In the genomic region with DNA sequence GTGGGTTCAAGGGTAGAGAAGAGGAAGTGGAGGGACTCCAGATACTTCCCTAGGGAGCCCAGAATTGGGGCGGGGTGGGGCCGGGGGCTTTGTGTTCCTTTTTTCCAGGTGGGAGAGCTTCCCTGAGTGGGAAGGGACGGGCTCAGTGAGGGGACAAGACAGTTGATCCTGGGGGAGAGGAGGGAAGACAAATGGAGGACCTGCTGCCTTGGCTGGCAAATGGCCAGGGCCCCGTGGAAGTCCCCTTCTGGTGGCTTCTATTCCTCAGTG, we compare ENCODE assay signal across 9 cellular contexts. TPM values are rescaled to one million over a fixed set of nuclear protein-coding genes. Genes with fewer than 3 reads are reported as not detected.
DNase-seq lines count a peak whose midpoint lies in the region; ATAC-seq and TF ChIP-seq lines count a peak whose summit lies in the region.
"Had no signal": no experiment of that assay in that cellular context is flagged by ENCODE, and none has a peak within 500 bp of the region (broad histone marks: within the 10 kb centered on the region; RNA-seq: fewer than 3 reads in every experiment).

No MANE protein-coding gene starts in this region.

- 39 to 56% methylated on average over 4 of the region's 4 CpGs for WGBS in sigmoid colon, 2 donors

- POLR2A ChIA-PET in Caco-2 (lab: Charles Lee) = no interaction called here

- no peaks in the 10 kb centered on the region for H3K27me3 Mint-ChIP-seq in Caco-2 (ENCODE audit: insufficient read depth, unreplicated experiment)
- H3K27me3 Mint-ChIP-seq in dendritic cell treated with granulocyte-macrophage colony-stimulating factor and Interleukin-4, amounts not matched to agents 40 ng/mL and 50 ng/mL, for 4 days = no peaks in the 10 kb centered on the region

- H3K4me3 ChIP-seq in Caco-2 (ENCODE audit: low read depth, low read length) (no peak overlapping the region), sigmoid colon (peak overlapping the region in 1 of 4 donors; percentile 81)

- no peaks in the 10 kb centered on the region for H3K9me3 ChIP-seq in Caco-2
- H3K9me3 ChIP-seq in sigmoid colon = no peaks in the 10 kb centered on the region

- peak in 1 of 2 experiments; percentile 33 for DNase-seq in Caco-2
- DNase-seq in T-helper 9 cell = peak; percentile 59
- peak; percentile 80 for DNase-seq in sigmoid colon
- DNase-seq in superior temporal gyrus (ENCODE audit: extremely low spot score) = no peak
- DNase-seq in NCI-H1105 treated with DMSO at 0.1 percent for 48 hours (lab: John Stamatoyannopoulos, UW) = no peak
- DNase-seq: NCI-H748 treated with DMSO at 0.1 percent for 48 hours had no signal

- TF ChIP-seq CTCF in Caco-2 (IDR thresholded peaks at IDR 0.05; ENCODE audit: insufficient read depth in 1 of 2, low read depth in 1 of 2, low read length in 1 of 2, severe bottlenecking in 1 of 2, unreplicated experiment in 1 of 2) (no peak), sigmoid colon (IDR thresholded peaks at IDR 0.05) (no peak)

- TF ChIP-seq POLR2A in sigmoid colon (IDR thresholded peaks at IDR 0.05) = no peak

- H3K4me3 Mint-ChIP-seq in Caco-2 (ENCODE audit: unreplicated experiment) = peak overlapping the region; percentile 74
- peak overlapping the region; percentile 98 for H3K4me3 Mint-ChIP-seq in dendritic cell treated with granulocyte-macrophage colony-stimulating factor and Interleukin-4, amounts not matched to agents 40 ng/mL and 50 ng/mL, for 4 days

- peaks cover 14% of the 10 kb centered on the region for H3K36me3 ChIP-seq in Caco-2 (ENCODE audit: control insufficient read depth, insufficient read depth, low read length)
- H3K36me3 ChIP-seq in sigmoid colon = peaks cover 0 to 30% (median 14%) of the 10 kb centered on the region in 4 donors

- intact Hi-C loops in Caco-2 (cut with micrococcal nuclease; ENCODE audit: unreplicated experiment) (no loop called here), sigmoid colon (cut with DNase I) (no loop called here)
- intact Hi-C loops in dendritic cell treated with granulocyte-macrophage colony-stimulating factor and Interleukin-4, amounts not matched to agents 40 ng/mL and 50 ng/mL, for 4 days (cut with micrococcal nuclease) = no loop called here

- H3K27ac Mint-ChIP-seq in Caco-2 (ENCODE audit: unreplicated experiment) = no peak overlapping the region
- peak overlapping the region; percentile 90 for H3K27ac Mint-ChIP-seq in dendritic cell treated with granulocyte-macrophage colony-stimulating factor and Interleukin-4, amounts not matched to agents 40 ng/mL and 50 ng/mL, for 4 days

- no peaks in the 10 kb centered on the region for H3K27me3 ChIP-seq in Caco-2 (replicated peaks; ENCODE audit: control insufficient read depth, insufficient read depth, low read length)
- no peaks in the 10 kb centered on the region for H3K27me3 ChIP-seq in sigmoid colon

- H3K27ac ChIP-seq in sigmoid colon = peak overlapping the region; percentile 32 to 89 (median 84)

- H3K4me1 ChIP-seq in Caco-2 = peaks cover 24% of the 10 kb centered on the region
- peaks cover 0 to 50% (median 39%) of the 10 kb centered on the region in 4 donors for H3K4me1 ChIP-seq in sigmoid colon

- no peak for ATAC-seq in HG02884 (IDR thresholded peaks at IDR 0.05; ENCODE audit: unreplicated experiment)
- no peak for ATAC-seq in GM21576 (IDR thresholded peaks at IDR 0.05; ENCODE audit: unreplicated experiment)

- H3K4me1 Mint-ChIP-seq in Caco-2 (ENCODE audit: low read depth, unreplicated experiment) = peaks cover 8% of the 10 kb centered on the region
- peaks cover 75% of the 10 kb centered on the region for H3K4me1 Mint-ChIP-seq in dendritic cell treated with granulocyte-macrophage colony-stimulating factor and Interleukin-4, amounts not matched to agents 40 ng/mL and 50 ng/mL, for 4 days (ENCODE audit: low read depth)

- no peaks in the 10 kb centered on the region for H3K9me3 Mint-ChIP-seq in Caco-2 (ENCODE audit: unreplicated experiment)
- no peaks in the 10 kb centered on the region for H3K9me3 Mint-ChIP-seq in dendritic cell treated with granulocyte-macrophage colony-stimulating factor and Interleukin-4, amounts not matched to agents 40 ng/mL and 50 ng/mL, for 4 days

- TF ChIP-seq EP300 in sigmoid colon (IDR thresholded peaks at IDR 0.05) = no peak

- no TSS peak for BruUV-seq in Caco-2 (replicated peaks; lab: Mats Ljungman, UMichigan)

- H3K36me3 Mint-ChIP-seq in Caco-2 (ENCODE audit: insufficient read depth, unreplicated experiment) = peaks cover 45% of the 10 kb centered on the region
- peaks cover 78% of the 10 kb centered on the region for H3K36me3 Mint-ChIP-seq in dendritic cell treated with granulocyte-macrophage colony-stimulating factor and Interleukin-4, amounts not matched to agents 40 ng/mL and 50 ng/mL, for 4 days (ENCODE audit: low read depth)

- CTCF ChIA-PET in Caco-2 (lab: Charles Lee) = no interaction called here

RNA-seq across cellular contexts. Expression of gene CTSZ, which starts 2.6 kb away (rescaled TPM):
- total RNA-seq in Caco-2 (2022) = 202 and 228 TPM in 2 replicates
- total RNA-seq in sigmoid colon = 100 to 1,000 TPM in 3 of 4 donors, 10 to 100 TPM in 1; 93.9 to 144 (median 119) TPM
- polyA plus RNA-seq in sigmoid colon = 100 to 1,000 TPM; 127 to 312 (median 293) TPM

RNA-seq across cellular contexts. Expression of gene TUBB1, which starts 14.8 kb away (rescaled TPM):
- total RNA-seq in Caco-2 (2022) (0.16 and 0.18 TPM in 2 replicates), sigmoid colon (under 1 TPM in 2 of 4 donors, not detected in 2; 0.14 to 0.16 TPM)
- under 1 TPM in 2 of 3 donors, not detected in 1; 0.03 to 0.60 TPM for polyA plus RNA-seq in sigmoid colon

RNA-seq across cellular contexts. Expression of gene NELFCD, which starts 23.4 kb away (rescaled TPM):
- total RNA-seq in Caco-2 (2022) (230 TPM in 2 replicates), sigmoid colon (10 to 100 TPM; 36.3 to 53.2 (median 43.7) TPM)
- 10 to 100 TPM; 22.7 to 43.6 (median 27.6) TPM for polyA plus RNA-seq in sigmoid colon

RNA-seq across cellular contexts. Expression of gene ATP5F1E, which starts 27.7 kb away (rescaled TPM):
- total RNA-seq in Caco-2 (2022) (181 and 186 TPM in 2 replicates), sigmoid colon (10 to 100 TPM; 28.5 to 57.4 (median 40.1) TPM)
- polyA plus RNA-seq in sigmoid colon = 100 to 1,000 TPM in 2 of 3 donors, 10 to 100 TPM in 1; 62.2 to 110 (median 103) TPM

RNA-seq across cellular contexts. Expression of gene PRELID3B, which starts 38.2 kb away (rescaled TPM):
- total RNA-seq in Caco-2 (2022) = 170 and 171 TPM in 2 replicates
- 10 to 100 TPM; 27.4 to 43.9 (median 40.2) TPM for total RNA-seq in sigmoid colon
- 100 to 1,000 TPM in 2 of 3 donors, 10 to 100 TPM in 1; 61.7 to 189 (median 108) TPM for polyA plus RNA-seq in sigmoid colon

Comparison
In these comparisons a context has a peak if more than half of its experiments do, and no peak if none do; other contexts are left out.
1. DNase-seq: peak in T-helper 9 cell (single experiment) and sigmoid colon (single experiment); none in superior temporal gyrus (single experiment) and NCI-H1105 treated with DMSO at 0.1 percent for 48 hours (single experiment).